7 cellular contexts compared by ENCODE assay signal in genomic region chr19:12484011-12484370, GRCh38. TPM values are rescaled to one million over a fixed set of nuclear protein-coding genes. Genes with fewer than 3 reads are reported as not detected.
DNase-seq lines count a peak whose midpoint lies in the region; ATAC-seq and TF ChIP-seq lines count a peak whose summit lies in the region.

No MANE protein-coding gene starts in this region.

- no peaks in the 10 kb centered on the region for H3K9me3 Mint-ChIP-seq in HFFc6
- no peaks in the 10 kb centered on the region for H3K9me3 Mint-ChIP-seq in activated CD8-positive, alpha-beta T cell treated with anti-CD3 and anti-CD28 coated beads for 36 hours
- no peaks in the 10 kb centered on the region for H3K9me3 Mint-ChIP-seq in stimulated activated memory B cell treated with anti-CD40 and anti-IgM and Interleukin-4, amounts not matched to agents 10 μg/mL and 1 μg/mL and 100 μg/mL, for 72 hours

- no peak for TF ChIP-seq CTCF in HFFc6 (IDR thresholded peaks at IDR 0.05)
- no peak for TF ChIP-seq CTCF in activated CD8-positive, alpha-beta T cell treated with anti-CD3 and anti-CD28 coated beads for 36 hours (IDR thresholded peaks at IDR 0.05)

- no peaks in the 10 kb centered on the region; the same call in 1 of the 2 replicates for H3K27me3 Mint-ChIP-seq in HFFc6 (ENCODE audit: insufficient read depth)
- H3K27me3 Mint-ChIP-seq in activated CD8-positive, alpha-beta T cell treated with anti-CD3 and anti-CD28 coated beads for 36 hours = no peaks in the 10 kb centered on the region
- no peaks in the 10 kb centered on the region for H3K27me3 Mint-ChIP-seq in stimulated activated memory B cell treated with anti-CD40 and anti-IgM and Interleukin-4, amounts not matched to agents 10 μg/mL and 1 μg/mL and 100 μg/mL, for 72 hours

- intact Hi-C loops in activated CD8-positive, alpha-beta T cell treated with anti-CD3 and anti-CD28 coated beads for 36 hours (cut with micrococcal nuclease) = no loop called here

- POLR2A ChIA-PET in activated CD8-positive, alpha-beta T cell treated with anti-CD3 and anti-CD28 coated beads for 36 hours (lab: Charles Lee) = interaction anchor here (1.0 to 1.2 kb wide), 2 partner anchors 12 to 151 kb away, joined by 3 to 6 read pairs; partner anchors contain the start of gene ZNF563

- H3K4me3 Mint-ChIP-seq in HFFc6 = peak overlapping the region; percentile 95
- H3K4me3 Mint-ChIP-seq in activated CD8-positive, alpha-beta T cell treated with anti-CD3 and anti-CD28 coated beads for 36 hours = peak overlapping the region; percentile 89
- H3K4me3 Mint-ChIP-seq in stimulated activated memory B cell treated with anti-CD40 and anti-IgM and Interleukin-4, amounts not matched to agents 10 μg/mL and 1 μg/mL and 100 μg/mL, for 72 hours = peak overlapping the region; percentile 93

- no peak for DNase-seq in HFFc6
- no peak for DNase-seq in activated CD8-positive, alpha-beta T cell treated with anti-CD3 and anti-CD28 coated beads for 36 hours
- DNase-seq in activated CD4-positive, CD25-positive, alpha-beta regulatory T cell treated with anti-CD3 and anti-CD28 coated beads, Interleukin-2, amount 50 U/mL, for 72 hours = no peak
- no peak for DNase-seq in nucleus accumbens (lab: John Stamatoyannopoulos, UW)

- CTCF ChIA-PET in activated CD8-positive, alpha-beta T cell treated with anti-CD3 and anti-CD28 coated beads for 36 hours (lab: Charles Lee) = interaction anchor here (2.0 kb wide), 1 partner anchor 11 kb away, joined by 5 read pairs; no protein-coding TSS in a partner anchor

- peak overlapping the region; percentile 73 for H3K4me3 ChIP-seq in iPS-18c (ENCODE audit: insufficient read depth, low read depth, low read length)

- peaks cover 23% of the 10 kb centered on the region for H3K4me1 Mint-ChIP-seq in HFFc6 (ENCODE audit: low read depth)
- peaks cover 32% of the 10 kb centered on the region for H3K4me1 Mint-ChIP-seq in activated CD8-positive, alpha-beta T cell treated with anti-CD3 and anti-CD28 coated beads for 36 hours (ENCODE audit: low read depth)
- H3K4me1 Mint-ChIP-seq in stimulated activated memory B cell treated with anti-CD40 and anti-IgM and Interleukin-4, amounts not matched to agents 10 μg/mL and 1 μg/mL and 100 μg/mL, for 72 hours = peaks cover 38% of the 10 kb centered on the region

- no peak for ATAC-seq in activated CD8-positive, alpha-beta T cell treated with anti-CD3 and anti-CD28 coated beads for 36 hours
- no peak for ATAC-seq in stimulated activated memory B cell treated with anti-CD40 and anti-IgM and Interleukin-4, amounts not matched to agents 10 μg/mL and 1 μg/mL and 100 μg/mL, for 72 hours
- no peak for ATAC-seq in GM18909 (IDR thresholded peaks at IDR 0.05; ENCODE audit: poor library complexity, unreplicated experiment)

- H3K36me3 Mint-ChIP-seq in HFFc6 (ENCODE audit: low read depth) = peaks cover 7% of the 10 kb centered on the region; the same call in 1 of the 2 replicates
- no peaks in the 10 kb centered on the region for H3K36me3 Mint-ChIP-seq in activated CD8-positive, alpha-beta T cell treated with anti-CD3 and anti-CD28 coated beads for 36 hours (ENCODE audit: low read depth)
- H3K36me3 Mint-ChIP-seq in stimulated activated memory B cell treated with anti-CD40 and anti-IgM and Interleukin-4, amounts not matched to agents 10 μg/mL and 1 μg/mL and 100 μg/mL, for 72 hours = no peaks in the 10 kb centered on the region

- no peaks in the 10 kb centered on the region for H3K9me3 ChIP-seq in iPS-18c (ENCODE audit: control insufficient read depth, insufficient read depth, low read length)

- no peak overlapping the region for H3K27ac Mint-ChIP-seq in HFFc6
- H3K27ac Mint-ChIP-seq in activated CD8-positive, alpha-beta T cell treated with anti-CD3 and anti-CD28 coated beads for 36 hours = peak overlapping the region; percentile 64
- H3K27ac Mint-ChIP-seq in stimulated activated memory B cell treated with anti-CD40 and anti-IgM and Interleukin-4, amounts not matched to agents 10 μg/mL and 1 μg/mL and 100 μg/mL, for 72 hours = peak overlapping the region; percentile 73

RNA-seq across cellular contexts. Expression of gene ZNF709, which starts 0.6 kb away (rescaled TPM):
- total RNA-seq in HFFc6 (2021; fragmentation: NEBNext Ultra II Directional; extraction: Animal tissue kit (Norgen Biotek cat#: 25700)) = 1 to 10 TPM in 5 of 6 experiments, under 1 TPM in 1; 0.99 to 1.7 (median 1.2) TPM
- 1 to 10 TPM; 1.5 to 1.6 TPM for total RNA-seq in activated CD8-positive, alpha-beta T cell treated with anti-CD3 and anti-CD28 coated beads for 36 hours

RNA-seq across cellular contexts. Expression of gene ZNF443, which starts 43.2 kb away (rescaled TPM):
- 1 to 10 TPM; 1.1 to 1.8 (median 1.5) TPM for total RNA-seq in HFFc6 (2021; fragmentation: NEBNext Ultra II Directional; extraction: Animal tissue kit (Norgen Biotek cat#: 25700))
- 1 to 10 TPM; 3.1 to 3.2 TPM for total RNA-seq in activated CD8-positive, alpha-beta T cell treated with anti-CD3 and anti-CD28 coated beads for 36 hours
